19 cellular contexts compared by ENCODE assay signal in the genomic region with DNA sequence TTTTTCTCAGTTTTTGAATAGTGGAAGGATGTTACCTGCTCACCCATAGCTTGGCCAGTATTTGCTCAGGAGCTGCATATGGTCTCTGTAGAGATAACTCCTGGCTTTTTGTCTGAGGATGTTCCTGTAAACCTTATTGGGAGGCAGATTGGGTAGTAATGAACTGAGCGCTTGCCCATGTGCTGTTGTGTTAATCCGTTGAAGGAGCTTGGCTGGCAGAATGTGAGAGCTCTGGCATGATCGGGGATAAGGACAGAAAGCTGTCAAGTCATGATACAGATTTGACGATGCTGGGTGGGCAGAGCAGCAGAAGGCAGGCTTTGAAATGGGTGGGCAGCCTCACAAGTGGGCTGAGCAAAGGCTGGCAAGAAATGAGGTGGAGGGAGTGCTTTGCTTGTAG. TPM values are rescaled to one million over a fixed set of nuclear protein-coding genes. Genes with fewer than 3 reads are reported as not detected.
"Had no signal": no experiment of that assay in that cellular context is flagged by ENCODE, and none has a peak within 500 bp of the region (broad histone marks: within the 10 kb centered on the region; RNA-seq: fewer than 3 reads in every experiment).

No MANE protein-coding gene starts in this region.

- H3K4me1 ChIP-seq: adrenal gland, sigmoid colon, spleen, uterus had no signal

- H3K4me3 ChIP-seq: adrenal gland, sigmoid colon, spleen, uterus had no signal

- H3K27me3 ChIP-seq: adrenal gland, sigmoid colon, uterus had no signal

- H3K27ac ChIP-seq: adrenal gland, sigmoid colon, spleen, uterus, WERI-Rb-1 had no signal

- DNase-seq: activated CD4-positive, alpha-beta T cell treated with anti-CD3 and anti-CD28 coated beads for 36 hours; activated CD8-positive, alpha-beta memory T cell treated with anti-CD3 and anti-CD28 coated beads, Interleukin-2, amount 50 U/mL, for 4 hours; activated CD8-positive, alpha-beta T cell treated with anti-CD3 and anti-CD28 coated beads for 36 hours; activated effector memory CD4-positive, alpha-beta T cell treated with anti-CD3 and anti-CD28 coated beads, Interleukin-2, amount 50 U/mL, for 16 hours; activated T-cell treated with anti-CD3 and anti-CD28 coated beads, Interleukin-2, amount 50 U/mL, for 48 hours; adrenal gland; cortex of kidney; effector CD8-positive, alpha-beta T cell; foreskin melanocyte; left cardiac atrium; sigmoid colon; spleen; stimulated activated naive CD8-positive, alpha-beta T cell treated with anti-CD3 and anti-CD28 coated beads, Interleukin-15, amount 100 ng/mL, for 72 hours; T-helper 17 cell; uterus; WERI-Rb-1 had no signal

- H3K36me3 ChIP-seq: adrenal gland, sigmoid colon, spleen, uterus, WERI-Rb-1 had no signal

- ATAC-seq: activated CD4-positive, alpha-beta T cell treated with anti-CD3 and anti-CD28 coated beads for 36 hours; activated CD8-positive, alpha-beta T cell treated with anti-CD3 and anti-CD28 coated beads for 36 hours; left cardiac atrium; stimulated activated naive CD8-positive, alpha-beta T cell treated with anti-CD3 and anti-CD28 coated beads, Interleukin-15, amount 100 ng/mL, for 72 hours; T-helper 17 cell had no signal

- H3K9me3 ChIP-seq: adrenal gland, uterus had no signal

RNA-seq across cellular contexts. Expression of a gene that starts 27.4 kb away (rescaled TPM):
- total RNA-seq: activated CD4-positive, alpha-beta T cell treated with anti-CD3 and anti-CD28 coated beads for 36 hours; activated CD8-positive, alpha-beta T cell treated with anti-CD3 and anti-CD28 coated beads for 36 hours; cardiac septum; lung microvascular endothelial cell; osteocyte; spleen had no signal
